ENCODE assay signal across 8 cellular contexts in genomic region chr5:119357309-119357708, GRCh38. TPM values are rescaled to one million over a fixed set of nuclear protein-coding genes. Genes with fewer than 3 reads are reported as not detected.
A peak's percentile ranks its signal among the peaks of the same experiment; 100 is the strongest.
DNase-seq lines count a peak whose midpoint lies in the region; ATAC-seq and TF ChIP-seq lines count a peak whose summit lies in the region.

No MANE protein-coding gene starts in this region.

- no peak overlapping the region for H2AFZ ChIP-seq in mammary epithelial cell (ENCODE audit: low read depth, low read length)

- H3K27me3 ChIP-seq in BJ (ENCODE audit: control insufficient read depth, insufficient read depth, low read length) (no peaks in the 10 kb centered on the region), HUES6 (ENCODE audit: control insufficient read depth, insufficient read depth, low read length) (peaks cover 9% of the 10 kb centered on the region; the same call in 1 of the 2 replicates), mammary epithelial cell (ENCODE audit: insufficient read depth, low read length) (no peaks in the 10 kb centered on the region)

- intact Hi-C loops in mammary epithelial cell (cut with micrococcal nuclease) = no loop called here

- peaks cover 62% of the 10 kb centered on the region for H3K79me2 ChIP-seq in mammary epithelial cell (ENCODE audit: insufficient read depth, low read length)

- peak overlapping the region; percentile 86 for H3K4me2 ChIP-seq in mammary epithelial cell (ENCODE audit: insufficient read depth, low read depth, low read length)

- dilution Hi-C loops in mammary epithelial cell (cut with HindIII; ENCODE audit: low sequenced_read_pairs) = no loop called here

- POLR2A ChIA-PET in BJ (lab: Charles Lee) = no interaction called here
- POLR2A ChIA-PET in naive thymus-derived CD8-positive, alpha-beta T cell (lab: Charles Lee) = interaction anchor here (0.5 to 2.6 kb wide), 11 partner anchors 10 to 178 kb away, joined by 3 to 18 read pairs (median 4); no protein-coding TSS in a partner anchor

- TF ChIP-seq CTCF in BJ (IDR thresholded peaks at IDR 0.05; ENCODE audit: insufficient read depth, low read depth, low read length) = no peak
- TF ChIP-seq CTCF in mammary epithelial cell (conservative IDR thresholded peaks at IDR 0.05 in 1 of 2, IDR thresholded peaks at IDR 0.05 in 1 of 2; ENCODE audit: extremely low read depth in 1 of 2, insufficient read depth in 1 of 2, low read depth in 1 of 2, low read length in 2 of 2) = no peak

- peak overlapping the region in 9 of 10 donors; percentile 58 to 92 (median 87) for H3K4me3 Mint-ChIP-seq in naive thymus-derived CD8-positive, alpha-beta T cell

- no peak overlapping the region for H3K27ac ChIP-seq in HUES6 (ENCODE audit: low read depth, low read length)
- no peak overlapping the region for H3K27ac ChIP-seq in mammary epithelial cell (ENCODE audit: insufficient read depth, low read depth, low read length)

- CTCF ChIA-PET in BJ (lab: Yijun Ruan, JAX) = interaction anchor here (0.8 to 3.4 kb wide), 6 partner anchors 9 to 89 kb away, joined by 3 to 16 read pairs (median 7); no protein-coding TSS in a partner anchor
- CTCF ChIA-PET in mammary epithelial cell (lab: Charles Lee; ENCODE audit: low non-redundant PET) = no interaction called here

- 39% methylated on average over 3 of the region's 3 CpGs for WGBS in mammary epithelial cell (ENCODE audit: low coverage, missing lambda C conversion rate)

- H3K9me3 Mint-ChIP-seq in naive thymus-derived CD8-positive, alpha-beta T cell = no peaks in the 10 kb centered on the region

- H3K9ac ChIP-seq in HUES6 (ENCODE audit: low read length) (no peak overlapping the region), mammary epithelial cell (ENCODE audit: insufficient read depth, low read length) (peak overlapping the region; percentile 97)

- H4K20me1 ChIP-seq in mammary epithelial cell (ENCODE audit: insufficient read depth, low read length) = no peaks in the 10 kb centered on the region

- peaks cover 65 to 99% (median 92%) of the 10 kb centered on the region in 4 donors for H3K4me1 Mint-ChIP-seq in naive thymus-derived CD8-positive, alpha-beta T cell

- ATAC-seq in naive thymus-derived CD8-positive, alpha-beta T cell = no peak
- no peak for ATAC-seq in GM19328 (IDR thresholded peaks at IDR 0.05; ENCODE audit: unreplicated experiment)
- no peak for ATAC-seq in GM18519 (IDR thresholded peaks at IDR 0.05; ENCODE audit: low FRiP score, unreplicated experiment)
- ATAC-seq in GM19395 (IDR thresholded peaks at IDR 0.05; ENCODE audit: unreplicated experiment) = no peak

- H3K36me3 Mint-ChIP-seq in naive thymus-derived CD8-positive, alpha-beta T cell = peaks cover 0 to 23% (median 4%) of the 10 kb centered on the region in 3 donors

- H3K9me3 ChIP-seq in HUES6 (ENCODE audit: control insufficient read depth, insufficient read depth, low read depth, low read length) = no peaks in the 10 kb centered on the region
- no peaks in the 10 kb centered on the region for H3K9me3 ChIP-seq in mammary epithelial cell (replicated peaks; ENCODE audit: insufficient read depth, low read length)

- H3K36me3 ChIP-seq in BJ (ENCODE audit: control insufficient read depth, insufficient read depth, low read length) = no peaks in the 10 kb centered on the region
- H3K36me3 ChIP-seq in HUES6 (ENCODE audit: control insufficient read depth, insufficient read depth, low read length) = no peaks in the 10 kb centered on the region
- H3K36me3 ChIP-seq in mammary epithelial cell (ENCODE audit: insufficient read depth, low read length) = no peaks in the 10 kb centered on the region

- no TSS peak for BruUV-seq in mammary epithelial cell (replicated peaks; lab: Mats Ljungman, UMichigan)

- in situ Hi-C loops in mammary epithelial cell (cut with MboI; ENCODE audit: low sequenced_read_pairs in 2 of 2) = no loop called here

- H3K4me1 ChIP-seq in HUES6 (ENCODE audit: control insufficient read depth, insufficient read depth, low read length) (peaks cover 73% of the 10 kb centered on the region), mammary epithelial cell (ENCODE audit: insufficient read depth, low read length) (peaks cover 54% of the 10 kb centered on the region)

- DNase-seq in BJ (ENCODE audit: low read depth) (no peak), mammary epithelial cell (no peak), NCI-H2107 (lab: John Stamatoyannopoulos, UW) (no peak)
- DNase-seq in naive thymus-derived CD8-positive, alpha-beta T cell = no peak

- peak overlapping the region in 9 of 10 donors; percentile 84 to 93 (median 90) for H3K27ac Mint-ChIP-seq in naive thymus-derived CD8-positive, alpha-beta T cell

- H3K4me3 ChIP-seq in BJ (ENCODE audit: low read depth, low read length) (peak overlapping the region; percentile 57), HUES6 (ENCODE audit: low read depth, low read length) (peak overlapping the region; percentile 77; the same call in 1 of the 2 replicates), mammary epithelial cell (replicated peaks in 1 of 3; ENCODE audit: insufficient read depth in 1 of 3, low read depth in 2 of 3, low read length in 3 of 3) (peak overlapping the region; percentile 69 to 77 (median 71))

- H3K27me3 Mint-ChIP-seq in naive thymus-derived CD8-positive, alpha-beta T cell = no peaks in the 10 kb centered on the region

RNA-seq across cellular contexts. Expression of gene TNFAIP8, which starts 1.5 kb away (rescaled TPM):
- polyA plus RNA-seq in BJ (2011; rRNA removed) (11.3 and 17.0 TPM in 2 replicates), mammary epithelial cell (15.4 TPM)
- 4.4 and 6.4 TPM in 2 replicates for polyA minus RNA-seq in BJ (2011; rRNA and poly(A)+ RNA removed)
- total RNA-seq in mammary epithelial cell = 10 to 100 TPM; 11.3 to 15.9 TPM
- 7.1 TPM for polyA minus RNA-seq in mammary epithelial cell
- total RNA-seq in naive thymus-derived CD8-positive, alpha-beta T cell = 100 to 1,000 TPM; 176 to 177 TPM
- polyA plus RNA-seq in naive thymus-derived CD8-positive, alpha-beta T cell = 100 to 1,000 TPM; 175 to 220 (median 188) TPM
